Comparison of ENCODE assay signal across 1 cellular context in genomic region chr17:81931557-81932332, GRCh38.
TF ChIP-seq lines count a peak whose summit lies in the region.

No MANE protein-coding gene starts in this region.

TF ChIP-seq in HepG2, 621 proteins besides CTCF, POLR2A, EP300 and RAD21 (continued from another document and continues in another):
- TF ChIP-seq ZNF691 (CRISPR knock-in tag; IDR thresholded peaks at IDR 0.05; ENCODE audit: borderline replicate concordance, low read depth) (peak; percentile 31; the same call in 1 of the 2 replicates), NONO (IDR thresholded peaks at IDR 0.05) (no peak), NONO (CRISPR knock-in tag; conservative IDR thresholded peaks at IDR 0.05) (peak; percentile 60; the same call in 1 of the 2 replicates), ZNF468 (CRISPR knock-in tag; IDR thresholded peaks at IDR 0.05) (peak; percentile 78; the same call in 1 of the 2 replicates), SNAPC4 (CRISPR knock-in tag; IDR thresholded peaks at IDR 0.05) (no peak), TAF1 (CRISPR knock-in tag; IDR thresholded peaks at IDR 0.05) (0 out of 2 replicates have a peak, but pooled peaks have one; percentile 27), KLF13 (CRISPR knock-in tag; IDR thresholded peaks at IDR 0.05) (peak; percentile 51; the same call in 1 of the 2 replicates), TAF15 (IDR thresholded peaks at IDR 0.05; ENCODE audit: low read depth, low read length, poor library complexity, severe bottlenecking) (peak; percentile 43), SP2 (CRISPR knock-in tag; IDR thresholded peaks at IDR 0.05) (no peak), ZNF678 (CRISPR knock-in tag; IDR thresholded peaks at IDR 0.05) (0 out of 2 replicates have a peak, but pooled peaks have one; percentile 20), NR2F6 (IDR thresholded peaks at IDR 0.05) (no peak), NR2F6 (CRISPR knock-in tag; IDR thresholded peaks at IDR 0.05) (no peak), SMARCE1 (IDR thresholded peaks at IDR 0.05; ENCODE audit: borderline replicate concordance) (no peak), ZNF318 (CRISPR knock-in tag; IDR thresholded peaks at IDR 0.05) (peak; percentile 24; the same call in 1 of the 2 replicates), DR1 (CRISPR knock-in tag; IDR thresholded peaks at IDR 0.05) (no peak), IKZF5 (CRISPR knock-in tag; IDR thresholded peaks at IDR 0.05) (0 out of 2 replicates have a peak, but pooled peaks have one; percentile 10), GABPB1 (CRISPR knock-in tag; IDR thresholded peaks at IDR 0.05) (no peak), RBM39 (IDR thresholded peaks at IDR 0.05; ENCODE audit: low read depth, low read length, poor library complexity, severe bottlenecking) (no peak), NR2F2 (IDR thresholded peaks at IDR 0.05; ENCODE audit: borderline replicate concordance, low read depth) (peak; percentile 41; the same call in 1 of the 2 replicates), SRY (CRISPR knock-in tag; IDR thresholded peaks at IDR 0.05) (0 out of 2 replicates have a peak, but pooled peaks have one; percentile 43), ZC3H13 (CRISPR knock-in tag; IDR thresholded peaks at IDR 0.05) (peak; percentile 73; the same call in 1 of the 2 replicates), REPIN1 (CRISPR knock-in tag; IDR thresholded peaks at IDR 0.05; ENCODE audit: borderline replicate concordance, low read depth) (0 out of 2 replicates have a peak, but pooled peaks have one; percentile 9), TFDP1 (CRISPR knock-in tag; IDR thresholded peaks at IDR 0.05; ENCODE audit: borderline replicate concordance) (peak; percentile 20; the same call in 1 of the 2 replicates), AKAP8 (CRISPR knock-in tag; IDR thresholded peaks at IDR 0.05) (0 out of 2 replicates have a peak, but pooled peaks have one; percentile 59), MXI1 (IDR thresholded peaks at IDR 0.05; ENCODE audit: borderline replicate concordance, low read depth, low read length) (no peak), NCOA1 (CRISPR knock-in tag; IDR thresholded peaks at IDR 0.05) (no peak), RBM22 (optimal IDR thresholded peaks at IDR 0.05; ENCODE audit: low read length) (peak; percentile 84), ZNF562 (CRISPR knock-in tag; IDR thresholded peaks at IDR 0.05; ENCODE audit: borderline replicate concordance) (0 out of 2 replicates have a peak, but pooled peaks have one; percentile 5), ZNF343 (CRISPR knock-in tag; IDR thresholded peaks at IDR 0.05) (0 out of 2 replicates have a peak, but pooled peaks have one; percentile 48), MTA1 (CRISPR knock-in tag; IDR thresholded peaks at IDR 0.05; ENCODE audit: borderline replicate concordance) (0 out of 2 replicates have a peak, but pooled peaks have one; percentile 17), ZNF543 (CRISPR knock-in tag; IDR thresholded peaks at IDR 0.05) (0 out of 2 replicates have a peak, but pooled peaks have one; percentile 45), ZNF773 (CRISPR knock-in tag; IDR thresholded peaks at IDR 0.05; ENCODE audit: borderline replicate concordance) (no peak), ZNF841 (CRISPR knock-in tag; IDR thresholded peaks at IDR 0.05; ENCODE audit: borderline replicate concordance) (peak; percentile 42; the same call in 1 of the 2 replicates), XBP1 (CRISPR knock-in tag; IDR thresholded peaks at IDR 0.05) (no peak), ZFX (CRISPR knock-in tag; IDR thresholded peaks at IDR 0.05; ENCODE audit: low read depth) (no peak), TOPORS (CRISPR knock-in tag; IDR thresholded peaks at IDR 0.05) (0 out of 2 replicates have a peak, but pooled peaks have one; percentile 42), STAT6 (CRISPR knock-in tag; IDR thresholded peaks at IDR 0.05; ENCODE audit: borderline replicate concordance) (no peak), HIVEP1 (CRISPR knock-in tag; IDR thresholded peaks at IDR 0.05) (peak; percentile 10; the same call in 1 of the 2 replicates), ATF5 (CRISPR knock-in tag; IDR thresholded peaks at IDR 0.05; ENCODE audit: low read depth) (0 out of 2 replicates have a peak, but pooled peaks have one; percentile 28)
